ENCODE assay signal across 8 cellular contexts in the genomic region with DNA sequence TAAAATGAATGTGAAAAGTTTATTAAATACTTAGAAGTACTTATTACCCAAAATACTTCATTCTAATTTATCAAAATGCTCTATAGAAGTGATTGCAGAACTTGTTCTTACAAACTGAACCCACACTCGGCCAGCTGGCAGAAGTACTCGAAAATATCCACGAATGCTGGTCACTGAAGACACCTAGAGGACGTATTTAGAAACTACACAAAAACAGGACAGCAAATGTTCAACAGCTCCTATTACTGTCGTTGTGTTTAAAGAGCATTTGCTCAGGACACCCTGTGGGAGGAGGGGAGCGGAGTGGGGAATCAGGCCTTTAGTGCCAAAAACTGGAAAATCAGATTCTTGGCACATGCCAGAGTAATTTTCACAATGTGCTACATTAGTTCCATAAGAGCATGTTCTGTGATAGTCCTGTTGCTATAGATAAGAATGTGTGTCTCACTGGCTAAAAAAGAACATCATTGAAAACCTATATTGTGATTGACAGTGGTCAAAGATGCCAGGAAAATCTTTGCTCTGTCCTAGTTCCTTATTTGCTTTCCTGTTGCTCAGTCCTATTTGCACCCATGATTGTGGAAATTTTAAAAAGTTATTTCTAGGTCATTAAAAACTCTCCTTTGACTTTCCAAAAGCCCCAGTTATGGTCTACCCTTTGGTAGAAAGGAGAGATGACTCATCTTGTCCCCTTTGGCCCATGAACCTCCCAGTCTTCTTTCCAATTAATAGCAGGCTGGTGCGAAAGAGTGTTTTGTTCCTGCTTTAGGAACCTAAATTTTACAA.
DNase-seq lines count a peak whose midpoint lies in the region; ATAC-seq lines count a peak whose summit lies in the region.

No MANE protein-coding gene starts in this region.

- no peaks in the 10 kb centered on the region for H3K36me3 Mint-ChIP-seq in central memory CD8-positive, alpha-beta T cell (ENCODE audit: insufficient read depth)

- peak; percentile 6 for DNase-seq in NK-92 treated with Interleukin-12 subunit alpha and Interleukin-12 subunit beta, amount 100 ng/mL, for 24 hours (lab: John Stamatoyannopoulos, UW)
- no peak for DNase-seq in NK-92 (lab: John Stamatoyannopoulos, UW; ENCODE audit: unreplicated experiment)
- DNase-seq in NCI-H2029 treated with DMSO at 0.1 percent for 48 hours (lab: John Stamatoyannopoulos, UW): peak; percentile 31
- peak; percentile 16 for DNase-seq in T1000 (lab: John Stamatoyannopoulos, UW)
- no peak for DNase-seq in central memory CD8-positive, alpha-beta T cell (ENCODE audit: low spot score in 2 of 2)
- DNase-seq in kidney tubule cell (ENCODE audit: low spot score): peak; percentile 71
- peak; percentile 35 to 40 for DNase-seq in stimulated activated CD4-positive, alpha-beta T cell treated with anti-CD3 and anti-CD28 coated beads, Interleukin-2, amount 100 ng/mL, for 24 hours

- peak; percentile 83 for ATAC-seq in HG02759 (IDR thresholded peaks at IDR 0.05; ENCODE audit: unreplicated experiment)
- ATAC-seq in central memory CD8-positive, alpha-beta T cell (replicated peaks; ENCODE audit: extremely low read depth, poor library complexity, severe bottlenecking): peak; percentile 43

- H3K4me3 Mint-ChIP-seq in central memory CD8-positive, alpha-beta T cell: no peak overlapping the region

- H3K9me3 Mint-ChIP-seq in central memory CD8-positive, alpha-beta T cell: no peaks in the 10 kb centered on the region

- no peaks in the 10 kb centered on the region for H3K4me1 Mint-ChIP-seq in central memory CD8-positive, alpha-beta T cell

- peaks cover under 1% of the 10 kb centered on the region for H3K27me3 Mint-ChIP-seq in central memory CD8-positive, alpha-beta T cell

- no peak overlapping the region for H3K27ac Mint-ChIP-seq in central memory CD8-positive, alpha-beta T cell (ENCODE audit: low read depth)

Comparison
In these comparisons a context has a peak if more than half of its experiments do, and no peak if none do; other contexts are left out.
1. DNase-seq: peak in NK-92 treated with Interleukin-12 subunit alpha and Interleukin-12 subunit beta, amount 100 ng/mL, for 24 hours (single experiment), NCI-H2029 treated with DMSO at 0.1 percent for 48 hours (single experiment), T1000 (single experiment), kidney tubule cell (single experiment) and stimulated activated CD4-positive, alpha-beta T cell treated with anti-CD3 and anti-CD28 coated beads, Interleukin-2, amount 100 ng/mL, for 24 hours (2 of 2); none in NK-92 (single experiment) and central memory CD8-positive, alpha-beta T cell (0 of 2).